Comparison of ENCODE assay signal across 21 cellular contexts in the genomic region with DNA sequence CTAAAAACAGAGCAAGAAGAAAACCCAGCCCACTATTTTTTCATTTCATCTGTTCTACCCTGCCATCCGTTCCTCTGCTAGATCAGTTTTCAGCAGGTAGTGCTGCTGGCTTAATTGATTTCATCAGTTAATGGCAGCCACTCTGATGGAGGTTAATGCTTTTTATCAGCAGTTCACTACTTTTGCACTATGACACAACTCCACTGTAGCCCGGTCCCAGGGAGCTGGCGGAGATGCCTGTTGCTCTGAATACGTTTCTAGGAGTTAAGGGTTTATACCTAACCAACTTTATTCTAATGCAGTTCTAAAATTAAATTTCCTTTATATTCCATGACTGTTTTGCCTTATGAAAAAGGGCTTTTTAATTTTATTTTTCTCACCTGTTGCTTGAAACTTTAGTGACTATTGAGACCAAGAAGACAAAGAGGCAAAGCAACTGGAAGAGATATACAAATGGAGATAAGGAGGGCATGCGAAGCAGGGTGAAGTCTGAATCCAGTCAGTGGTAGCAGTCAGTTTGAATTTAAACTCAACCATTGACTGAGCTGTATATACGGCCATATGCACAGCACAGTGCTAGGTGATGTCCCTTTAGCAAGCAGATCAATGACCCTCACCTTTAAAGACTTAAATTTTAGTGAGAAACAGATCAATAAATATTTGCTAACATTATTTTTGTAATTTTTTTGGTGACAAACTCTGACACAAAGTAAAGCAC.
A peak's percentile ranks its signal among the peaks of the same experiment; 100 is the strongest.
DNase-seq lines count a peak whose midpoint lies in the region; ATAC-seq, FAIRE-seq and TF ChIP-seq lines count a peak whose summit lies in the region.
"Had no signal": no experiment of that assay in that cellular context is flagged by ENCODE, and none has a peak within 500 bp of the region (broad histone marks: within the 10 kb centered on the region; RNA-seq: fewer than 3 reads in every experiment).

No MANE protein-coding gene starts in this region.

- DNase-seq in astrocyte (ENCODE audit: low read depth) (no peak), mesenchymal stem cell (no peak), thoracic aorta (ENCODE audit: low spot score) (no peak), substantia nigra (lab: John Stamatoyannopoulos, UW) (no peak)
- DNase-seq in activated naive CD8-positive, alpha-beta T cell treated with anti-CD3 and anti-CD28 coated beads for 36 hours = no peak
- DNase-seq: activated CD4-positive, alpha-beta T cell treated with anti-CD3 and anti-CD28 coated beads for 4 hours; DMS153; immature natural killer cell; mesendoderm; NCI-H1436 treated with DMSO at 0.1 percent for 48 hours; NCI-H345; NK-92 treated with Interleukin-12 subunit alpha and Interleukin-12 subunit beta, amount 100 ng/mL, for 24 hours; nucleus accumbens; Right ventricle myocardium superior; stimulated activated naive CD4-positive, alpha-beta T cell treated with Interleukin-2 at 50 U/mL for 16 hours had no signal

- no peak overlapping the region for H3K14ac ChIP-seq in mesenchymal stem cell (ENCODE audit: low read length in 2 of 2)

- H3K23ac ChIP-seq in mesenchymal stem cell (ENCODE audit: low read length in 2 of 2) = no peak overlapping the region

- H3K4me3 ChIP-seq in HEK293 (ENCODE audit: low read depth, low read length) = no peak overlapping the region
- H3K4me3 ChIP-seq in astrocyte (ENCODE audit: insufficient read depth, low read depth, low read length) = no peak overlapping the region
- no peak overlapping the region for H3K4me3 ChIP-seq in mesenchymal stem cell (ENCODE audit: insufficient read depth in 1 of 2, low read depth in 1 of 2, low read length in 2 of 2)
- H3K4me3 ChIP-seq in thoracic aorta = peak overlapping the region; percentile 60

- H2AK5ac ChIP-seq in mesenchymal stem cell (ENCODE audit: low read length, severe bottlenecking) = peak overlapping the region; percentile 90

- H4K8ac ChIP-seq in mesenchymal stem cell (ENCODE audit: low read length) = no peak overlapping the region

- no peaks in the 10 kb centered on the region for H3K36me3 Mint-ChIP-seq in astrocyte (ENCODE audit: low read depth, unreplicated experiment)
- H3K36me3 Mint-ChIP-seq in activated naive CD8-positive, alpha-beta T cell treated with anti-CD3 and anti-CD28 coated beads for 36 hours = no peaks in the 10 kb centered on the region
- H3K36me3 Mint-ChIP-seq: activated naive CD8-positive, alpha-beta T cell; immature natural killer cell had no signal

- H3K4me3 Mint-ChIP-seq in astrocyte (ENCODE audit: unreplicated experiment) = no peak overlapping the region
- H3K4me3 Mint-ChIP-seq in activated naive CD8-positive, alpha-beta T cell treated with anti-CD3 and anti-CD28 coated beads for 36 hours = no peak overlapping the region
- H3K4me3 Mint-ChIP-seq: activated naive CD8-positive, alpha-beta T cell; B cell; central memory CD8-positive, alpha-beta T cell; immature natural killer cell had no signal

- H3K4me2 ChIP-seq in astrocyte (ENCODE audit: low read length) = peak overlapping the region; percentile 69
- H3K4me2 ChIP-seq in mesenchymal stem cell (ENCODE audit: low read length, poor library complexity, severe bottlenecking) = peak overlapping the region; percentile 61

- TF ChIP-seq CTCF in HEK293 (tag by site-specific recombination; IDR thresholded peaks at IDR 0.05) (no peak), astrocyte (IDR thresholded peaks at IDR 0.05; ENCODE audit: insufficient read depth, low read depth, low read length) (no peak), thoracic aorta (IDR thresholded peaks at IDR 0.05) (no peak)

- H3K4ac ChIP-seq in mesenchymal stem cell (ENCODE audit: low read depth in 1 of 2, low read length in 2 of 2) = no peak overlapping the region

- no peak overlapping the region for H4K91ac ChIP-seq in mesenchymal stem cell (ENCODE audit: low read length)

- no peak overlapping the region for H2BK15ac ChIP-seq in mesenchymal stem cell (ENCODE audit: low read depth, poor library complexity, severe bottlenecking)

- CTCF ChIA-PET in HEK293 (lab: Yijun Ruan, JAX) = interaction anchor here (0.6 kb wide), 1 partner anchor 645 kb away, joined by 3 read pairs; no protein-coding TSS in a partner anchor

- H3K27ac ChIP-seq in HEK293 (ENCODE audit: extremely low read depth, low read depth, low read length) (no peak overlapping the region), astrocyte (ENCODE audit: low read depth, low read length) (no peak overlapping the region), mesenchymal stem cell (ENCODE audit: low read length, poor library complexity, severe bottlenecking) (peak overlapping the region; percentile 99), thoracic aorta (peak overlapping the region; percentile 49 to 56), substantia nigra (ENCODE audit: low read depth, low read length, poor library complexity, severe bottlenecking) (no peak overlapping the region)

- H2BK5ac ChIP-seq in mesenchymal stem cell (ENCODE audit: low read depth, low read length, poor library complexity, severe bottlenecking) = peak overlapping the region; percentile 81

- no peak overlapping the region for H2BK120ac ChIP-seq in mesenchymal stem cell (ENCODE audit: low read depth, low read length)

- H3K4me1 ChIP-seq in HEK293 (ENCODE audit: control insufficient read depth, insufficient read depth, low read length) = no peaks in the 10 kb centered on the region
- H3K4me1 ChIP-seq in astrocyte (ENCODE audit: insufficient read depth, low read length) = peaks cover 6% of the 10 kb centered on the region
- peaks cover 3% of the 10 kb centered on the region for H3K4me1 ChIP-seq in mesenchymal stem cell (ENCODE audit: control insufficient read depth, insufficient read depth, low read depth, low read length)
- H3K4me1 ChIP-seq in thoracic aorta (ENCODE audit: control insufficient read depth in 1 of 2, low read depth in 2 of 2) = peaks cover 2 to 13% of the 10 kb centered on the region in 2 donors

- H3K4me1 Mint-ChIP-seq in astrocyte (ENCODE audit: low read depth, unreplicated experiment) = peaks cover 5% of the 10 kb centered on the region
- H3K4me1 Mint-ChIP-seq in activated naive CD8-positive, alpha-beta T cell treated with anti-CD3 and anti-CD28 coated beads for 36 hours = no peaks in the 10 kb centered on the region
- H3K4me1 Mint-ChIP-seq: B cell; central memory CD8-positive, alpha-beta T cell; immature natural killer cell had no signal

- no peak overlapping the region for H2BK12ac ChIP-seq in mesenchymal stem cell (ENCODE audit: low read length in 2 of 2)

- H3K9me3 Mint-ChIP-seq in astrocyte (ENCODE audit: unreplicated experiment) = no peaks in the 10 kb centered on the region
- H3K9me3 Mint-ChIP-seq in activated naive CD8-positive, alpha-beta T cell treated with anti-CD3 and anti-CD28 coated beads for 36 hours = no peaks in the 10 kb centered on the region
- H3K9me3 Mint-ChIP-seq: central memory CD8-positive, alpha-beta T cell; immature natural killer cell had no signal

- no peak overlapping the region for H3K27ac Mint-ChIP-seq in astrocyte (ENCODE audit: unreplicated experiment)
- H3K27ac Mint-ChIP-seq in activated naive CD8-positive, alpha-beta T cell treated with anti-CD3 and anti-CD28 coated beads for 36 hours = no peak overlapping the region
- H3K27ac Mint-ChIP-seq: activated naive CD8-positive, alpha-beta T cell; B cell; immature natural killer cell had no signal

- no peak for FAIRE-seq in astrocyte (lab: Jason Lieb, UNC)

- no peaks in the 10 kb centered on the region for H3K79me1 ChIP-seq in mesenchymal stem cell (replicated peaks; ENCODE audit: low read length, poor library complexity, severe bottlenecking)

- no peaks in the 10 kb centered on the region for H3K79me2 ChIP-seq in astrocyte (ENCODE audit: insufficient read depth, low read length)

- H3K27me3 Mint-ChIP-seq in astrocyte (ENCODE audit: low read depth, unreplicated experiment) = no peaks in the 10 kb centered on the region
- H3K27me3 Mint-ChIP-seq in activated naive CD8-positive, alpha-beta T cell treated with anti-CD3 and anti-CD28 coated beads for 36 hours = no peaks in the 10 kb centered on the region
- H3K27me3 Mint-ChIP-seq: B cell had no signal

- POLR2A ChIA-PET in HEK293 (lab: Yijun Ruan, JAX) = no interaction called here

- peak overlapping the region; percentile 28 for H2AFZ ChIP-seq in astrocyte (ENCODE audit: low read depth, low read length)
- no peak overlapping the region for H2AFZ ChIP-seq in mesenchymal stem cell (ENCODE audit: low read depth, low read length)

- H3K27me3 ChIP-seq in astrocyte (ENCODE audit: insufficient read depth, low read length) (no peaks in the 10 kb centered on the region), mesenchymal stem cell (ENCODE audit: control insufficient read depth in 1 of 2, insufficient read depth in 1 of 2, low read length in 2 of 2) (no peaks in the 10 kb centered on the region), thoracic aorta (replicated peaks; ENCODE audit: insufficient read depth) (no peaks in the 10 kb centered on the region)

- no peak overlapping the region for H3K9ac ChIP-seq in astrocyte (ENCODE audit: low read length)
- H3K9ac ChIP-seq in mesenchymal stem cell (ENCODE audit: low read length) = peak overlapping the region; percentile 30

- H3K36me3 ChIP-seq in HEK293 (ENCODE audit: control insufficient read depth in 2 of 2, insufficient read depth in 1 of 2, low read length in 2 of 2) (no peaks in the 10 kb centered on the region), astrocyte (ENCODE audit: insufficient read depth, low read length) (no peaks in the 10 kb centered on the region), mesenchymal stem cell (ENCODE audit: control insufficient read depth in 1 of 2, insufficient read depth in 2 of 2, low read depth in 1 of 2, low read length in 2 of 2) (no peaks in the 10 kb centered on the region), thoracic aorta (no peaks in the 10 kb centered on the region)

- no peaks in the 10 kb centered on the region for H3K9me3 ChIP-seq in HEK293 (ENCODE audit: control insufficient read depth, insufficient read depth, low read depth, low read length)
- H3K9me3 ChIP-seq in astrocyte (ENCODE audit: insufficient read depth, low read depth, low read length) = no peaks in the 10 kb centered on the region
- no peaks in the 10 kb centered on the region for H3K9me3 ChIP-seq in mesenchymal stem cell (ENCODE audit: control insufficient read depth, low read length)
- no peaks in the 10 kb centered on the region for H3K9me3 ChIP-seq in thoracic aorta

- WGBS in mesenchymal stem cell = 83% methylated on average over 2 of the region's 6 CpGs

- H4K20me1 ChIP-seq in astrocyte (ENCODE audit: insufficient read depth, low read length) = no peaks in the 10 kb centered on the region

- no peak overlapping the region for H3K18ac ChIP-seq in mesenchymal stem cell (ENCODE audit: low read depth in 1 of 2, low read length in 2 of 2)

- ATAC-seq in thoracic aorta (ENCODE audit: insufficient number of reproducible peaks, low FRiP score, low read depth) = no peak
- ATAC-seq in HG03175 (IDR thresholded peaks at IDR 0.05; ENCODE audit: unreplicated experiment) = no peak
- no peak for ATAC-seq in GM18502 (IDR thresholded peaks at IDR 0.05; ENCODE audit: poor library complexity, unreplicated experiment)

TF ChIP-seq in HEK293, 187 proteins besides CTCF, POLR2A, EP300 and RAD21:
- TF ChIP-seq SCRT2 (tag by site-specific recombination; IDR thresholded peaks at IDR 0.05) (peak; percentile 74), ZFP3 (tag by site-specific recombination; IDR thresholded peaks at IDR 0.05; ENCODE audit: low read depth) (no peak)
TF ChIP-seq in HEK293: peak in this region for 1.

Comparison
In these comparisons a context has a peak if more than half of its experiments do, and no peak if none do; other contexts are left out.
1. H3K27ac ChIP-seq: peak in mesenchymal stem cell (single experiment) and thoracic aorta (2 of 2); none in HEK293 (single experiment), astrocyte (single experiment) and substantia nigra (single experiment).